Comparison of ENCODE assay signal across 15 cellular contexts in the genomic region with DNA sequence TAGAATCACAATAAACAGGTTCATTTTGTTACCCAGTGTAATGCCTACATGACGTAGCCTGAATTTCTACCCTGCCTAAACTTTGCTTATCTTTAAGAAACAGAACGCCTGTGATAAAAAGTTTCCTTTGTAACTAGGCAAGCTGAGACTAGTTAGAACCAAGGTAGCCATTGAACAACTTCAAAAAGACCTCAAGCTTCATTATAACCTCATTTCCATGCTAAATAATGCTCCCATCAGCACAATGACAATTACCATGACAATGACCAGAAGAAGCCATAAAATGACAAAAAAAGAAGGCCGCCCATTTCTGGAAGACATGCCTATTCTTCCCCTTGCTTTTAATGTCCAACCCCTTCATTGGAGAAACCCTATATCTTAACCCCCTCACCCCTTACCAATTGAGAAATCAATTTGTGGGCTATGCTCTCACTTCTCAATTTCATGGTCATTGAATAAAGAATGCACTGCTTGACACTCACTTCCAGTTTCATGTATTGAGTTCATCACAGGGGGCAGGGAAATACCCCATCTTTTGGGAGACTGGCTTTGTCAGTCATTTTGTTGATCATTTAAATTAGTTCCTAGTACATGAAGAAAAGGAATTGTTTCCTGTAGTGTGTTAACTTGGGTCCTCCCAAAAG.
DNase-seq lines count a peak whose midpoint lies in the region; ATAC-seq and TF ChIP-seq lines count a peak whose summit lies in the region.
"Had no signal": no experiment of that assay in that cellular context is flagged by ENCODE, and none has a peak within 500 bp of the region (broad histone marks: within the 10 kb centered on the region; RNA-seq: fewer than 3 reads in every experiment).

No MANE protein-coding gene starts in this region.

- peak; percentile 10 for DNase-seq in GM13977 (ENCODE audit: low spot score)
- DNase-seq in DMS153 treated with DMSO at 0.1 percent for 48 hours (lab: John Stamatoyannopoulos, UW; ENCODE audit: unreplicated experiment), result no peak
- no peak for DNase-seq in NCI-H345 treated with DMSO at 0.1 percent for 48 hours (lab: John Stamatoyannopoulos, UW; ENCODE audit: unreplicated experiment)
- DNase-seq in ecto neural progenitor cell (ENCODE audit: low spot score), result no peak
- no peak for DNase-seq in epidermal melanocyte (ENCODE audit: insufficient read length, low spot score)
- DNase-seq: activated B cell treated with CpG ODN at 0.5 μM for 24 hours, activated T-cell treated with anti-CD3 and anti-CD28 coated beads for 4 hours, amniotic stem cell, cortex of kidney, NCI-H1417, NCI-H526 treated with DMSO at 0.1 percent for 48 hours, upper lobe of right lung had no signal

- ATAC-seq in GM19372 (IDR thresholded peaks at IDR 0.05; ENCODE audit: low read depth, unreplicated experiment), result peak; percentile 72
- ATAC-seq in HG02623 (IDR thresholded peaks at IDR 0.05; ENCODE audit: unreplicated experiment), result peak; percentile 76
- peak; percentile 88 for ATAC-seq in HG03457 (IDR thresholded peaks at IDR 0.05; ENCODE audit: unreplicated experiment)
- ATAC-seq: upper lobe of right lung had no signal

- no peak for TF ChIP-seq CTCF in GM13977 (IDR thresholded peaks at IDR 0.05; ENCODE audit: extremely low read depth, insufficient read depth, missing control alignments)

- in situ Hi-C loops in GM13977 (cut with MboI; ENCODE audit: low pct_unique_long_range_greater_than_20kb, low sequenced_read_pairs, unreplicated experiment), result no loop called here
